Comparison of ENCODE assay signal across 15 cellular contexts in genomic region chr5:395921-396714, GRCh38. TPM values are rescaled to one million over a fixed set of nuclear protein-coding genes. Genes with fewer than 3 reads are reported as not detected.
DNase-seq lines count a peak whose midpoint lies in the region; ATAC-seq and FAIRE-seq lines count a peak whose summit lies in the region.
"Had no signal": no experiment of that assay in that cellular context is flagged by ENCODE, and none has a peak within 500 bp of the region (broad histone marks: within the 10 kb centered on the region; RNA-seq: fewer than 3 reads in every experiment).

No MANE protein-coding gene starts in this region.

- no peaks in the 10 kb centered on the region for H3K27me3 ChIP-seq in aorta (ENCODE audit: control insufficient read depth in 1 of 2, insufficient read depth in 2 of 2, low read length in 1 of 2)

- no peak overlapping the region for H3K4me3 ChIP-seq in mesodermal cell (ENCODE audit: extremely low read depth, insufficient read depth, low read length, poor library complexity, severe bottlenecking)
- H3K4me3 ChIP-seq in aorta (ENCODE audit: low read length in 2 of 2) = no peak overlapping the region
- H3K4me3 ChIP-seq: colonic mucosa had no signal

- H3K9me3 ChIP-seq in mesodermal cell (ENCODE audit: control insufficient read depth, low read length) (no peaks in the 10 kb centered on the region), aorta (ENCODE audit: control insufficient read depth, low read length) (no peaks in the 10 kb centered on the region)
- H3K9me3 ChIP-seq: colonic mucosa had no signal

- 92 to 93% methylated on average over 19 of the region's 22 CpGs for WGBS in mesodermal cell (ENCODE audit: insufficient coverage in 2 of 2), 2 experiments
- WGBS in aorta, 2 donors = 94 to 95% methylated on average over 22 of the region's 22 CpGs

- no peak for ATAC-seq in left ventricle myocardium superior
- peak; percentile 37 for ATAC-seq in aorta (ENCODE audit: low FRiP score)
- no peak for ATAC-seq in HG03025 (IDR thresholded peaks at IDR 0.05; ENCODE audit: low FRiP score, unreplicated experiment)
- ATAC-seq: stimulated activated effector memory CD8-positive, alpha-beta T cell treated with anti-CD3 and anti-CD28 coated beads, Interleukin-12 subunit alpha, Interleukin-12 subunit beta, amount 100 ng/mL, for 72 hours; WTC11 had no signal

- H3K4me1 ChIP-seq in mesodermal cell (ENCODE audit: control insufficient read depth, insufficient read depth, low read length, poor library complexity, severe bottlenecking) (peaks cover 43% of the 10 kb centered on the region), aorta (ENCODE audit: control insufficient read depth in 1 of 2, insufficient read depth in 2 of 2, low read length in 2 of 2) (no peaks in the 10 kb centered on the region)
- H3K4me1 ChIP-seq: colonic mucosa had no signal

- peak overlapping the region; percentile 83 for H3K27ac ChIP-seq in mesodermal cell (ENCODE audit: low read depth, low read length, severe bottlenecking)
- H3K27ac ChIP-seq in aorta (ENCODE audit: low read depth in 1 of 2, low read length in 2 of 2) = no peak overlapping the region
- H3K27ac ChIP-seq: C4-2B, colonic mucosa had no signal

- intact Hi-C loops in cardiac septum (cut with DNase I) (no loop called here), left ventricle myocardium superior (cut with micrococcal nuclease) (no loop called here), aorta (cut with DNase I) (no loop called here)

- no peak for FAIRE-seq in RCC 7860 (lab: Jason Lieb, UNC)

- DNase-seq in cardiac septum (ENCODE audit: low spot score) = peak; percentile 65
- no peak for DNase-seq in left ventricle myocardium superior
- DNase-seq in activated CD8-positive, alpha-beta memory T cell treated with anti-CD3 and anti-CD28 coated beads, Interleukin-2, amount 50 U/mL, for 4 hours = peak; percentile 14
- DNase-seq in aorta = peak; percentile 35 to 63
- DNase-seq in AML-193 (lab: John Stamatoyannopoulos, UW) = no peak
- DNase-seq in RCC 7860 (ENCODE audit: low spot score) = no peak
- DNase-seq: activated gamma-delta T cell treated with Interleukin-2 at 50 U/mL for 16 hours, colonic mucosa, GDM1, occipital lobe had no signal

- H3K36me3 ChIP-seq in mesodermal cell (ENCODE audit: control insufficient read depth, insufficient read depth, low read length) (no peaks in the 10 kb centered on the region), aorta (ENCODE audit: control insufficient read depth in 1 of 2, insufficient read depth in 2 of 2, low read length in 1 of 2) (no peaks in the 10 kb centered on the region)
- H3K36me3 ChIP-seq: colonic mucosa had no signal

RNA-seq across cellular contexts. Expression of gene EXOC3, which starts 46.9 kb away (rescaled TPM):
- total RNA-seq in cardiac septum (42.9 TPM), left ventricle myocardium superior (49.1 TPM), aorta (10 to 100 TPM; 54.6 to 65.2 TPM)
- polyA plus RNA-seq in mesodermal cell (2013, experiment 1 of 2) = 32.3 TPM
- polyA plus RNA-seq in mesodermal cell (2013, experiment 2 of 2) = 29.0 TPM
- 10 to 100 TPM; 31.3 to 88.9 TPM for polyA plus RNA-seq in aorta

Comparison
In these comparisons a context has a peak if more than half of its experiments do, and no peak if none do; other contexts are left out.
1. DNase-seq: peak in cardiac septum (single experiment), activated CD8-positive, alpha-beta memory T cell treated with anti-CD3 and anti-CD28 coated beads, Interleukin-2, amount 50 U/mL, for 4 hours (single experiment) and aorta (2 of 2); none in left ventricle myocardium superior (single experiment), AML-193 (0 of 2) and RCC 7860 (single experiment).